In genomic region chr1:179954494-179955317, GRCh38 we compare ENCODE assay signal across 8 cellular contexts. TPM values are rescaled to one million over a fixed set of nuclear protein-coding genes. Genes with fewer than 3 reads are reported as not detected.
A peak's percentile ranks its signal among the peaks of the same experiment; 100 is the strongest.
DNase-seq lines count a peak whose midpoint lies in the region; ATAC-seq and TF ChIP-seq lines count a peak whose summit lies in the region.

CEP350 (plus strand) TSS chr1:179954810; CDS start chr1:179986182, 31,372 bp downstream.

- TF ChIP-seq CTCF in GM10248 (IDR thresholded peaks at IDR 0.05; ENCODE audit: control extremely low read depth, extremely low read depth, low read depth, missing control alignments), result no peak

- CTCF ChIA-PET in GM10248 (lab: Yijun Ruan, JAX), result interaction anchor here (0.6 to 2.9 kb wide), 7 partner anchors 10 to 872 kb away, joined by 3 to 12 read pairs (median 4); no protein-coding TSS in a partner anchor

- H3K4me3 Mint-ChIP-seq in activated naive CD8-positive, alpha-beta T cell, result peak within 1 kb of the TSS; percentile 92

- peak; percentile 92 for ATAC-seq in HG02623 (IDR thresholded peaks at IDR 0.05; ENCODE audit: unreplicated experiment)

- H3K4me1 Mint-ChIP-seq in activated naive CD8-positive, alpha-beta T cell (ENCODE audit: low read depth), result peaks cover 60% of the 10 kb centered on the region

- H3K27me3 Mint-ChIP-seq in activated naive CD8-positive, alpha-beta T cell, result no peaks in the 10 kb centered on the region

- DNase-seq in GM10248 (ENCODE audit: extremely low spot score) (peak; percentile 90), NCI-H1105 (lab: John Stamatoyannopoulos, UW) (peak; percentile 99), SKM-1 treated with dmso at 0.1 percent for 144 hours (lab: John Stamatoyannopoulos, UW; ENCODE audit: unreplicated experiment) (peak; percentile 98), glomerular endothelial cell (ENCODE audit: extremely low read depth, low read depth, low spot score) (peak; percentile 98), occipital lobe (lab: John Stamatoyannopoulos, UW) (peak; percentile 99)

- POLR2A ChIA-PET in GM10248 (lab: Yijun Ruan, JAX), result interaction anchor here (0.5 to 1.0 kb wide), 3 partner anchors 11 to 61 kb away, joined by 3 to 4 read pairs (median 3); no protein-coding TSS in a partner anchor

- peak within 1 kb of the TSS; percentile 84 for H3K27ac ChIP-seq in temporal lobe (ENCODE audit: low read depth, low read length)

- H3K27ac Mint-ChIP-seq in activated naive CD8-positive, alpha-beta T cell, result peak within 1 kb of the TSS; percentile 95

- H3K9me3 Mint-ChIP-seq in activated naive CD8-positive, alpha-beta T cell (ENCODE audit: low read depth), result no peaks in the 10 kb centered on the region

- no peaks in the 10 kb centered on the region for H3K36me3 Mint-ChIP-seq in activated naive CD8-positive, alpha-beta T cell

RNA-seq across cellular contexts. Expression of gene CEP350, which starts in this region (rescaled TPM):
- total RNA-seq in glomerular endothelial cell (22.1 and 45.1 TPM in 2 replicates), occipital lobe (119 TPM), temporal lobe (88.3 TPM)

Comparison
In these comparisons a context has a peak if more than half of its experiments do, and no peak if none do; other contexts are left out.
1. Peak in every context shown above with its lines: DNase-seq, ATAC-seq and H3K27ac ChIP-seq.